ENCODE assay signal across 12 cellular contexts in the genomic region with DNA sequence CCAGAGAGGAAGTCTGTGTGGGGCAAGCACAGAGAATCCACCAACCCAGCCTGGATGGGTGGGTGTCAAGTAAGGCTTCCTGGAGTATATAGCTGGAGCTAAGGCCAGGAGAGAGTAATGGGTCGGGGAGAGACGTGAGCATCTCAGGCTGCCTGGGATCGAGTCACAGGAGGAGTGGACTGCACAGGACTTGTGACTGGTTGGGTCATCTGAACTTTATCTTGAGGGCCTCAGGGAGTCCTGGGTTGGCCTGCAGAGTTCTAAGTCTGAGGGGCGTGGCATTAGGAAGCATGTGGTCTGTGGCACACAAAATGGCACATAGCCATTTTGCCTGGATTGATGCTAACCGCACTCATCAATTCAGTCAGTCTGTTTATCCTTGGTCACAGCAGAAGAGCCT. TPM values are rescaled to one million over a fixed set of nuclear protein-coding genes. Genes with fewer than 3 reads are reported as not detected.
DNase-seq lines count a peak whose midpoint lies in the region; ATAC-seq and TF ChIP-seq lines count a peak whose summit lies in the region.
"Had no signal": no experiment of that assay in that cellular context is flagged by ENCODE, and none has a peak within 500 bp of the region (broad histone marks: within the 10 kb centered on the region; RNA-seq: fewer than 3 reads in every experiment).

No MANE protein-coding gene starts in this region.

- no peaks in the 10 kb centered on the region for H3K9me3 ChIP-seq in lower lobe of right lung
- H3K9me3 ChIP-seq in upper lobe of left lung, result no peaks in the 10 kb centered on the region
- H3K9me3 ChIP-seq: SJSA1 had no signal

- no peak for ATAC-seq in natural killer cell treated with Interleukin-12 subunit alpha and Interleukin-12 subunit beta and Interleukin-15 and Interleukin-18, amount 100 ng/mL, for 72 hours
- ATAC-seq in natural killer cell (no peak), lower lobe of right lung (peak in 1 of 2 donors; percentile 20), upper lobe of left lung (ENCODE audit: low FRiP score in 2 of 2) (peak; percentile 1 to 3), HG03135 (IDR thresholded peaks at IDR 0.05; ENCODE audit: unreplicated experiment) (no peak), GM18873 (IDR thresholded peaks at IDR 0.05; ENCODE audit: low FRiP score, unreplicated experiment) (no peak)
- ATAC-seq in activated T-helper 17 cell treated with anti-CD3 and anti-CD28 coated beads, Interleukin-2, amount 50 U/mL, for 72 hours (replicated peaks), result no peak

- peak overlapping the region; percentile 94 for H3K4me3 ChIP-seq in lower lobe of right lung
- H3K4me3 ChIP-seq in upper lobe of left lung, result peak overlapping the region in 3 of 4 donors; percentile 87 to 92 (median 91)

- H3K9me3 Mint-ChIP-seq in natural killer cell treated with Interleukin-12 subunit alpha and Interleukin-12 subunit beta and Interleukin-15 and Interleukin-18, amount 100 ng/mL, for 72 hours, result no peaks in the 10 kb centered on the region
- H3K9me3 Mint-ChIP-seq in natural killer cell, result no peaks in the 10 kb centered on the region
- no peaks in the 10 kb centered on the region for H3K9me3 Mint-ChIP-seq in activated T-helper 17 cell treated with anti-CD3 and anti-CD28 coated beads, Interleukin-2, amount 50 U/mL, for 72 hours

- TF ChIP-seq CTCF in natural killer cell (IDR thresholded peaks at IDR 0.05), result no peak
- TF ChIP-seq CTCF in lower lobe of right lung (IDR thresholded peaks at IDR 0.05), result no peak
- TF ChIP-seq CTCF in upper lobe of left lung (IDR thresholded peaks at IDR 0.05), result no peak

- no peaks in the 10 kb centered on the region for H3K36me3 Mint-ChIP-seq in natural killer cell treated with Interleukin-12 subunit alpha and Interleukin-12 subunit beta and Interleukin-15 and Interleukin-18, amount 100 ng/mL, for 72 hours
- no peaks in the 10 kb centered on the region for H3K36me3 Mint-ChIP-seq in natural killer cell
- H3K36me3 Mint-ChIP-seq in activated T-helper 17 cell treated with anti-CD3 and anti-CD28 coated beads, Interleukin-2, amount 50 U/mL, for 72 hours (ENCODE audit: low read depth), result peaks cover 26% of the 10 kb centered on the region

- TF ChIP-seq EP300 in upper lobe of left lung (IDR thresholded peaks at IDR 0.05), result no peak

- peak in 1 of 4 donors; percentile 52 for TF ChIP-seq POLR2A in upper lobe of left lung (IDR thresholded peaks at IDR 0.05)

- 84 to 92% methylated on average over 4 to 5 of the region's 5 CpGs for WGBS in upper lobe of left lung, 2 donors

- intact Hi-C loops in natural killer cell (cut with micrococcal nuclease) (no loop called here), lower lobe of right lung (cut with DNase I) (no loop called here)

- H3K4me1 ChIP-seq in lower lobe of right lung (peaks cover 35% of the 10 kb centered on the region), upper lobe of left lung (peaks cover 15 to 37% (median 24%) of the 10 kb centered on the region in 4 donors)

- H3K27me3 ChIP-seq in lower lobe of right lung (ENCODE audit: low read depth) (no peaks in the 10 kb centered on the region), upper lobe of left lung (no peaks in the 10 kb centered on the region)
- H3K27me3 ChIP-seq: SJSA1 had no signal

- no peaks in the 10 kb centered on the region for H3K27me3 Mint-ChIP-seq in natural killer cell treated with Interleukin-12 subunit alpha and Interleukin-12 subunit beta and Interleukin-15 and Interleukin-18, amount 100 ng/mL, for 72 hours
- H3K27me3 Mint-ChIP-seq in natural killer cell (ENCODE audit: low read depth in 2 of 2), result no peaks in the 10 kb centered on the region
- H3K27me3 Mint-ChIP-seq in activated T-helper 17 cell treated with anti-CD3 and anti-CD28 coated beads, Interleukin-2, amount 50 U/mL, for 72 hours, result no peaks in the 10 kb centered on the region

- peak overlapping the region; percentile 93 for H3K4me3 Mint-ChIP-seq in natural killer cell treated with Interleukin-12 subunit alpha and Interleukin-12 subunit beta and Interleukin-15 and Interleukin-18, amount 100 ng/mL, for 72 hours
- H3K4me3 Mint-ChIP-seq in natural killer cell, result no peak overlapping the region
- H3K4me3 Mint-ChIP-seq in activated T-helper 17 cell treated with anti-CD3 and anti-CD28 coated beads, Interleukin-2, amount 50 U/mL, for 72 hours, result peak overlapping the region; percentile 99

- DNase-seq in natural killer cell treated with Interleukin-12 subunit alpha and Interleukin-12 subunit beta and Interleukin-15 and Interleukin-18, amount 100 ng/mL, for 72 hours (ENCODE audit: low spot score), result no peak
- DNase-seq in natural killer cell, result no peak
- DNase-seq in lower lobe of right lung, result peak; percentile 58
- DNase-seq in upper lobe of left lung, result no peak
- DNase-seq in SKM-1 treated with dmso at 0.1 percent for 144 hours (lab: John Stamatoyannopoulos, UW; ENCODE audit: unreplicated experiment), result no peak
- DNase-seq: activated naive CD4-positive, alpha-beta T cell treated with Interleukin-2 at 50 U/mL for 16 hours had no signal

- H3K36me3 ChIP-seq in lower lobe of right lung (peaks cover 25% of the 10 kb centered on the region), upper lobe of left lung (peaks cover 0 to 26% (median 9%) of the 10 kb centered on the region in 4 donors)

- peaks cover 15 to 22% of the 10 kb centered on the region in 2 donors for H3K4me1 Mint-ChIP-seq in natural killer cell treated with Interleukin-12 subunit alpha and Interleukin-12 subunit beta and Interleukin-15 and Interleukin-18, amount 100 ng/mL, for 72 hours (ENCODE audit: low read depth in 2 of 2)
- peaks cover 11 to 26% of the 10 kb centered on the region in 2 donors for H3K4me1 Mint-ChIP-seq in natural killer cell
- peaks cover 11% of the 10 kb centered on the region for H3K4me1 Mint-ChIP-seq in activated T-helper 17 cell treated with anti-CD3 and anti-CD28 coated beads, Interleukin-2, amount 50 U/mL, for 72 hours

- peak overlapping the region; percentile 81 for H3K27ac ChIP-seq in lower lobe of right lung
- peak overlapping the region in 2 of 4 donors; percentile 55 to 88 for H3K27ac ChIP-seq in upper lobe of left lung
- H3K27ac ChIP-seq: epithelial cell of prostate, HL-60, SJSA1 had no signal

- H3K27ac Mint-ChIP-seq in natural killer cell treated with Interleukin-12 subunit alpha and Interleukin-12 subunit beta and Interleukin-15 and Interleukin-18, amount 100 ng/mL, for 72 hours, result no peak overlapping the region
- H3K27ac Mint-ChIP-seq in natural killer cell, result no peak overlapping the region
- peak overlapping the region; percentile 75 for H3K27ac Mint-ChIP-seq in activated T-helper 17 cell treated with anti-CD3 and anti-CD28 coated beads, Interleukin-2, amount 50 U/mL, for 72 hours

RNA-seq across cellular contexts. Expression of a gene that starts 1.5 kb away (rescaled TPM):
- total RNA-seq in natural killer cell treated with Interleukin-12 subunit alpha and Interleukin-12 subunit beta and Interleukin-15 and Interleukin-18, amount 100 ng/mL, for 72 hours, result 10 to 100 TPM; 11.6 to 11.8 TPM
- total RNA-seq in natural killer cell, result 10 to 100 TPM in 2 of 3 donors, 1 to 10 TPM in 1; 5.6 to 13.0 (median 12.7) TPM
- total RNA-seq in activated T-helper 17 cell treated with anti-CD3 and anti-CD28 coated beads, Interleukin-2, amount 50 U/mL, for 72 hours, result 10 to 100 TPM; 11.2 to 15.5 TPM
- total RNA-seq in lower lobe of right lung, result 45.1 TPM
- total RNA-seq in upper lobe of left lung, result 10 to 100 TPM; 25.6 to 84.8 (median 57.5) TPM

RNA-seq across cellular contexts. Expression of a gene that starts 10.7 kb away (rescaled TPM):
- total RNA-seq in natural killer cell treated with Interleukin-12 subunit alpha and Interleukin-12 subunit beta and Interleukin-15 and Interleukin-18, amount 100 ng/mL, for 72 hours, result under 1 TPM in 1 of 2 donors, not detected in 1; 0.12 TPM
- not detected for total RNA-seq in natural killer cell
- total RNA-seq in activated T-helper 17 cell treated with anti-CD3 and anti-CD28 coated beads, Interleukin-2, amount 50 U/mL, for 72 hours, result under 1 TPM; 0.13 to 0.15 TPM
- total RNA-seq in lower lobe of right lung, result 64.5 TPM
- 100 to 1,000 TPM in 1 of 6 donors, 10 to 100 TPM in 5; 54.2 to 102 (median 64.4) TPM for total RNA-seq in upper lobe of left lung

RNA-seq across cellular contexts. Expression of a gene that starts 17.7 kb away (rescaled TPM):
- 100 to 1,000 TPM in 1 of 2 donors, 10 to 100 TPM in 1; 56.2 to 111 TPM for total RNA-seq in natural killer cell treated with Interleukin-12 subunit alpha and Interleukin-12 subunit beta and Interleukin-15 and Interleukin-18, amount 100 ng/mL, for 72 hours
- total RNA-seq in natural killer cell (10 to 100 TPM; 46.6 to 84.9 (median 69.6) TPM), lower lobe of right lung (47.1 TPM), upper lobe of left lung (100 to 1,000 TPM in 1 of 6 donors, 10 to 100 TPM in 5; 44.9 to 109 (median 49.5) TPM)
- total RNA-seq in activated T-helper 17 cell treated with anti-CD3 and anti-CD28 coated beads, Interleukin-2, amount 50 U/mL, for 72 hours, result 10 to 100 TPM; 65.6 to 99.0 TPM

Comparison
In these comparisons a context has a peak if more than half of its experiments do, and no peak if none do; other contexts are left out.
1. ATAC-seq: peak in upper lobe of left lung (2 of 2); none in natural killer cell treated with Interleukin-12 subunit alpha and Interleukin-12 subunit beta and Interleukin-15 and Interleukin-18, amount 100 ng/mL, for 72 hours (0 of 2), natural killer cell (0 of 3), activated T-helper 17 cell treated with anti-CD3 and anti-CD28 coated beads, Interleukin-2, amount 50 U/mL, for 72 hours (single experiment), HG03135 (single experiment) and GM18873 (single experiment).
2. RNA of a gene that starts 10.7 kb away (total RNA-seq): 54.2 to 102 TPM in upper lobe of left lung and 64.5 TPM in lower lobe of right lung (single experiment); 0.13 to 0.15 TPM in activated T-helper 17 cell treated with anti-CD3 and anti-CD28 coated beads, Interleukin-2, amount 50 U/mL, for 72 hours, 0.12 TPM in natural killer cell treated with Interleukin-12 subunit alpha and Interleukin-12 subunit beta and Interleukin-15 and Interleukin-18, amount 100 ng/mL, for 72 hours and not detected in natural killer cell; every median in the first group is over 10 times any median in the second.